In the genomic region with DNA sequence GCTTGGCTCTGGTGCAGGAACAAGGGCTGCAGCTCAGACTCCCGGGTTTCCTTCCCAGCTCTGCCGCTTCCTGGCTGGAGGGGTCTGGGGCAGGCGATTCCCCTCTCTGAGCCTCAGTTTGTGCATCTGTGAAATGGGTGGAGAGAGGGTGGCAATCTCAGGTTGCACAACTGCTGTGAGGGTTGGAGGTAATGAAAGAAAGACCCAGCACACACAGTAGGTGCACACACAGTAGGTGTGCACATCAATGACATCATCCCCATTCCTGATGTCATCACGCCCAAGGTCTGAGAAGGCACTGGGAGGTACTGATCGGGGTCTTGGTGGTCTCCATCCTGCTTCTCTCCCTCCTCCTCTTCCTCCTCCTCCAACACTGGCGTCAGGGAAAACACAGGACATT, we compare ENCODE assay signal across 1 cellular context.
TF ChIP-seq lines count a peak whose summit lies in the region.

No MANE protein-coding gene starts in this region.

TF ChIP-seq in HepG2, 621 proteins besides CTCF, POLR2A, EP300 and RAD21:
- TF ChIP-seq ATF7 (IDR thresholded peaks at IDR 0.05) (peak; percentile 91), ATF7 (CRISPR knock-in tag; IDR thresholded peaks at IDR 0.05) (no peak), CREB1 (IDR thresholded peaks at IDR 0.05) (peak; percentile 52), CREB1 (CRISPR knock-in tag; IDR thresholded peaks at IDR 0.05) (no peak), TBX3 (IDR thresholded peaks at IDR 0.05; ENCODE audit: borderline replicate concordance) (no peak), ETV6 (CRISPR knock-in tag; conservative IDR thresholded peaks at IDR 0.05) (no peak), NFRKB (IDR thresholded peaks at IDR 0.05) (no peak), NAIF1 (CRISPR knock-in tag; IDR thresholded peaks at IDR 0.05; ENCODE audit: borderline replicate concordance) (no peak), ZIK1 (CRISPR knock-in tag; IDR thresholded peaks at IDR 0.05; ENCODE audit: borderline replicate concordance, low read depth) (no peak), EEA1 (CRISPR knock-in tag; IDR thresholded peaks at IDR 0.05; ENCODE audit: borderline replicate concordance) (no peak), SP5 (CRISPR knock-in tag; IDR thresholded peaks at IDR 0.05; ENCODE audit: borderline replicate concordance, low read depth) (no peak), ZNF629 (CRISPR knock-in tag; conservative IDR thresholded peaks at IDR 0.05) (peak; percentile 74), ZNF761 (CRISPR knock-in tag; conservative IDR thresholded peaks at IDR 0.05) (no peak), ELF3 (CRISPR knock-in tag; IDR thresholded peaks at IDR 0.05) (no peak), MEIS1 (CRISPR knock-in tag; IDR thresholded peaks at IDR 0.05; ENCODE audit: borderline replicate concordance) (no peak), ZKSCAN1 (IDR thresholded peaks at IDR 0.05; ENCODE audit: low read length) (peak; percentile 82)
- TF ChIP-seq, protein P1, sequence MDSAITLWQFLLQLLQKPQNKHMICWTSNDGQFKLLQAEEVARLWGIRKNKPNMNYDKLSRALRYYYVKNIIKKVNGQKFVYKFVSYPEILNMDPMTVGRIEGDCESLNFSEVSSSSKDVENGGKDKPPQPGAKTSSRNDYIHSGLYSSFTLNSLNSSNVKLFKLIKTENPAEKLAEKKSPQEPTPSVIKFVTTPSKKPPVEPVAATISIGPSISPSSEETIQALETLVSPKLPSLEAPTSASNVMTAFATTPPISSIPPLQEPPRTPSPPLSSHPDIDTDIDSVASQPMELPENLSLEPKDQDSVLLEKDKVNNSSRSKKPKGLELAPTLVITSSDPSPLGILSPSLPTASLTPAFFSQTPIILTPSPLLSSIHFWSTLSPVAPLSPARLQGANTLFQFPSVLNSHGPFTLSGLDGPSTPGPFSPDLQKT (CRISPR knock-in tag; IDR thresholded peaks at IDR 0.05; ENCODE audit: borderline replicate concordance), result no peak
- TF ChIP-seq, protein P2, sequence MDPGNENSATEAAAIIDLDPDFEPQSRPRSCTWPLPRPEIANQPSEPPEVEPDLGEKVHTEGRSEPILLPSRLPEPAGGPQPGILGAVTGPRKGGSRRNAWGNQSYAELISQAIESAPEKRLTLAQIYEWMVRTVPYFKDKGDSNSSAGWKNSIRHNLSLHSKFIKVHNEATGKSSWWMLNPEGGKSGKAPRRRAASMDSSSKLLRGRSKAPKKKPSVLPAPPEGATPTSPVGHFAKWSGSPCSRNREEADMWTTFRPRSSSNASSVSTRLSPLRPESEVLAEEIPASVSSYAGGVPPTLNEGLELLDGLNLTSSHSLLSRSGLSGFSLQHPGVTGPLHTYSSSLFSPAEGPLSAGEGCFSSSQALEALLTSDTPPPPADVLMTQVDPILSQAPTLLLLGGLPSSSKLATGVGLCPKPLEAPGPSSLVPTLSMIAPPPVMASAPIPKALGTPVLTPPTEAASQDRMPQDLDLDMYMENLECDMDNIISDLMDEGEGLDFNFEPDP (CRISPR knock-in tag; conservative IDR thresholded peaks at IDR 0.05), result no peak
- TF ChIP-seq, protein P3, sequence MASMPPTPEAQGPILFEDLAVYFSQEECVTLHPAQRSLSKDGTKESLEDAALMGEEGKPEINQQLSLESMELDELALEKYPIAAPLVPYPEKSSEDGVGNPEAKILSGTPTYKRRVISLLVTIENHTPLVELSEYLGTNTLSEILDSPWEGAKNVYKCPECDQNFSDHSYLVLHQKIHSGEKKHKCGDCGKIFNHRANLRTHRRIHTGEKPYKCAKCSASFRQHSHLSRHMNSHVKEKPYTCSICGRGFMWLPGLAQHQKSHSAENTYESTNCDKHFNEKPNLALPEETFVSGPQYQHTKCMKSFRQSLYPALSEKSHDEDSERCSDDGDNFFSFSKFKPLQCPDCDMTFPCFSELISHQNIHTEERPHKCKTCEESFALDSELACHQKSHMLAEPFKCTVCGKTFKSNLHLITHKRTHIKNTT (CRISPR knock-in tag; IDR thresholded peaks at IDR 0.05), result no peak
- TF ChIP-seq, protein P4, sequence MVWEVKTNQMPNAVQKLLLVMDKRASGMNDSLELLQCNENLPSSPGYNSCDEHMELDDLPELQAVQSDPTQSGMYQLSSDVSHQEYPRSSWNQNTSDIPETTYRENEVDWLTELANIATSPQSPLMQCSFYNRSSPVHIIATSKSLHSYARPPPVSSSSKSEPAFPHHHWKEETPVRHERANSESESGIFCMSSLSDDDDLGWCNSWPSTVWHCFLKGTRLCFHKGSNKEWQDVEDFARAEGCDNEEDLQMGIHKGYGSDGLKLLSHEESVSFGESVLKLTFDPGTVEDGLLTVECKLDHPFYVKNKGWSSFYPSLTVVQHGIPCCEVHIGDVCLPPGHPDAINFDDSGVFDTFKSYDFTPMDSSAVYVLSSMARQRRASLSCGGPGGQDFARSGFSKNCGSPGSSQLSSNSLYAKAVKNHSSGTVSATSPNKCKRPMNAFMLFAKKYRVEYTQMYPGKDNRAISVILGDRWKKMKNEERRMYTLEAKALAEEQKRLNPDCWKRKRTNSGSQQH (CRISPR knock-in tag; IDR thresholded peaks at IDR 0.05; ENCODE audit: low read depth), result no peak
- TF ChIP-seq, protein P5, sequence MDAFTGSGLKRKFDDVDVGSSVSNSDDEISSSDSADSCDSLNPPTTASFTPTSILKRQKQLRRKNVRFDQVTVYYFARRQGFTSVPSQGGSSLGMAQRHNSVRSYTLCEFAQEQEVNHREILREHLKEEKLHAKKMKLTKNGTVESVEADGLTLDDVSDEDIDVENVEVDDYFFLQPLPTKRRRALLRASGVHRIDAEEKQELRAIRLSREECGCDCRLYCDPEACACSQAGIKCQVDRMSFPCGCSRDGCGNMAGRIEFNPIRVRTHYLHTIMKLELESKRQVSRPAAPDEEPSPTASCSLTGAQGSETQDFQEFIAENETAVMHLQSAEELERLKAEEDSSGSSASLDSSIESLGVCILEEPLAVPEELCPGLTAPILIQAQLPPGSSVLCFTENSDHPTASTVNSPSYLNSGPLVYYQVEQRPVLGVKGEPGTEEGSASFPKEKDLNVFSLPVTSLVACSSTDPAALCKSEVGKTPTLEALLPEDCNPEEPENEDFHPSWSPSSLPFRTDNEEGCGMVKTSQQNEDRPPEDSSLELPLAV (CRISPR knock-in tag; conservative IDR thresholded peaks at IDR 0.05; ENCODE audit: low read depth), result no peak
- TF ChIP-seq, protein P6, sequence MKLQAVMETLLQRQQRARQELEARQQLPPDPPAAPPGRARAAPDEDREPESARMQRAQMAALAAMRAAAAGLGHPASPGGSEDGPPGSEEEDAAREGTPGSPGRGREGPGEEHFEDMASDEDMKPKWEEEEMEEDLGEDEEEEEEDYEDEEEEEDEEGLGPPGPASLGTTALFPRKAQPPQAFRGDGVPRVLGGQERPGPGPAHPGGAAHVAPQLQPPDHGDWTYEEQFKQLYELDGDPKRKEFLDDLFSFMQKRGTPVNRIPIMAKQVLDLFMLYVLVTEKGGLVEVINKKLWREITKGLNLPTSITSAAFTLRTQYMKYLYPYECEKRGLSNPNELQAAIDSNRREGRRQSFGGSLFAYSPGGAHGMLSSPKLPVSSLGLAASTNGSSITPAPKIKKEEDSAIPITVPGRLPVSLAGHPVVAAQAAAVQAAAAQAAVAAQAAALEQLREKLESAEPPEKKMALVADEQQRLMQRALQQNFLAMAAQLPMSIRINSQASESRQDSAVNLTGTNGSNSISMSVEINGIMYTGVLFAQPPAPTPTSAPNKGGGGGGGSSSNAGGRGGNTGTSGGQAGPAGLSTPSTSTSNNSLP (IDR thresholded peaks at IDR 0.05; ENCODE audit: low read depth, low read length), result no peak
